In genomic region chr9:137534256-137535119, GRCh38 we compare ENCODE assay signal across 9 cellular contexts. TPM values are rescaled to one million over a fixed set of nuclear protein-coding genes. Genes with fewer than 3 reads are reported as not detected.
DNase-seq lines count a peak whose midpoint lies in the region; ATAC-seq, FAIRE-seq and TF ChIP-seq lines count a peak whose summit lies in the region.
"Had no signal": no experiment of that assay in that cellular context is flagged by ENCODE, and none has a peak within 500 bp of the region (broad histone marks: within the 10 kb centered on the region; RNA-seq: fewer than 3 reads in every experiment).

No MANE protein-coding gene starts in this region.

- CTCF ChIA-PET in WTC11 (lab: Charles Lee), result interaction anchor here (0.5 to 1.4 kb wide), 19 partner anchors 9 to 257 kb away, joined by 3 to 11 read pairs (median 3); partner anchors contain the start of genes EXD3, MRPL41, NOXA1 and PNPLA7

- H3K9me3 Mint-ChIP-seq in WTC11, result peaks cover 11% of the 10 kb centered on the region

- H3K4me1 ChIP-seq in pancreas, result peaks cover 5 to 10% (median 7%) of the 10 kb centered on the region in 3 donors
- H3K4me1 ChIP-seq: SJSA1 had no signal

- 24 to 27% methylated on average over 19 of the region's 19 CpGs for WGBS in pancreas, 2 donors

- TF ChIP-seq CTCF in C4-2B (conservative IDR thresholded peaks at IDR 0.05) (peak; percentile 94), WTC11 (IDR thresholded peaks at IDR 0.05) (no peak), foreskin fibroblast (IDR thresholded peaks at IDR 0.05; ENCODE audit: low read depth, low read length) (peak; percentile 70), pancreas (IDR thresholded peaks at IDR 0.05) (peak; percentile 41 to 60 (median 47))

- intact Hi-C loops in pancreas (cut with DNase I), result no loop called here

- FAIRE-seq in GM18507 (lab: Jason Lieb, UNC) (peak; percentile 62), pancreas (lab: Jason Lieb, UNC) (peak; percentile 20)

- H3K27me3 ChIP-seq in pancreas, result no peaks in the 10 kb centered on the region
- H3K27me3 ChIP-seq: SJSA1 had no signal

- H3K9me3 ChIP-seq in pancreas, result no peaks in the 10 kb centered on the region
- H3K9me3 ChIP-seq: SJSA1 had no signal

- H3K4me3 Mint-ChIP-seq in WTC11, result no peak overlapping the region

- H3K27ac ChIP-seq in C4-2B, result peak overlapping the region; percentile 28
- peak overlapping the region in 1 of 4 donors; percentile 26 for H3K27ac ChIP-seq in pancreas
- H3K27ac ChIP-seq: SJSA1 had no signal

- ATAC-seq in WTC11 (peak; percentile 89), pancreas (peak; percentile 90 to 99 (median 98)), HG03139 (IDR thresholded peaks at IDR 0.05; ENCODE audit: unreplicated experiment) (no peak)

- H3K27me3 Mint-ChIP-seq in WTC11 (ENCODE audit: low read depth), result peaks cover 7% of the 10 kb centered on the region; the same call in 1 of the 2 replicates

- H3K36me3 Mint-ChIP-seq in WTC11, result peaks cover 5% of the 10 kb centered on the region

- POLR2A ChIA-PET in WTC11 (lab: Charles Lee), result no interaction called here

- H3K27ac Mint-ChIP-seq in WTC11, result no peak overlapping the region

- peaks cover 0 to 2% (median 0%) of the 10 kb centered on the region in 3 donors for H3K36me3 ChIP-seq in pancreas
- H3K36me3 ChIP-seq: SJSA1 had no signal

- H3K4me3 ChIP-seq in foreskin fibroblast (ENCODE audit: low read depth in 1 of 2, low read length in 2 of 2) (no peak overlapping the region), pancreas (no peak overlapping the region)
- H3K4me3 ChIP-seq: SJSA1 had no signal

- peaks cover 6% of the 10 kb centered on the region for H3K4me1 Mint-ChIP-seq in WTC11

- peak; percentile 22 for DNase-seq in GM18507 (ENCODE audit: extremely low spot score, insufficient read length, low read depth)
- peak; percentile 26 for DNase-seq in NCI-H226
- DNase-seq in WTC11 (ENCODE audit: low spot score), result no peak
- DNase-seq in foreskin fibroblast, result peak; percentile 42 to 76
- DNase-seq in pancreas, result peak in 4 of 6 donors; percentile 49 to 62 (median 56)
- DNase-seq in T1000 (lab: John Stamatoyannopoulos, UW), result no peak

TF ChIP-seq in WTC11, 78 proteins besides CTCF, POLR2A, EP300 and RAD21 (continues in another document):
- TF ChIP-seq HMGXB4 (CRISPR knock-in tag; IDR thresholded peaks at IDR 0.05), result no peak
- TF ChIP-seq ZNF317 (CRISPR knock-in tag; IDR thresholded peaks at IDR 0.05; ENCODE audit: borderline replicate concordance, low read depth), result no peak
- TF ChIP-seq ZNF121 (CRISPR knock-in tag; IDR thresholded peaks at IDR 0.05), result no peak
- no peak for TF ChIP-seq E2F4 (CRISPR knock-in tag; IDR thresholded peaks at IDR 0.05; ENCODE audit: borderline replicate concordance, low read depth)
- TF ChIP-seq OVOL2 (CRISPR knock-in tag; IDR thresholded peaks at IDR 0.05; ENCODE audit: borderline replicate concordance), result no peak
- TF ChIP-seq ZNF263 (CRISPR knock-in tag; IDR thresholded peaks at IDR 0.05; ENCODE audit: low read depth), result peak; percentile 86; the same call in 1 of the 2 replicates
- TF ChIP-seq TEAD1 (CRISPR knock-in tag; IDR thresholded peaks at IDR 0.05), result no peak
- TF ChIP-seq JUN (CRISPR knock-in tag; IDR thresholded peaks at IDR 0.05), result no peak
- TF ChIP-seq MYBL2 (CRISPR knock-in tag; IDR thresholded peaks at IDR 0.05), result no peak
- TF ChIP-seq CDX4 (CRISPR knock-in tag; IDR thresholded peaks at IDR 0.05; ENCODE audit: borderline replicate concordance), result no peak
- no peak for TF ChIP-seq KAT7 (CRISPR knock-in tag; IDR thresholded peaks at IDR 0.05; ENCODE audit: borderline replicate concordance)
- TF ChIP-seq ZMAT4 (CRISPR knock-in tag; IDR thresholded peaks at IDR 0.05), result no peak
- no peak for TF ChIP-seq GTF2I (CRISPR knock-in tag; conservative IDR thresholded peaks at IDR 0.05)
- TF ChIP-seq ZNF219 (CRISPR knock-in tag; IDR thresholded peaks at IDR 0.05; ENCODE audit: borderline replicate concordance), result no peak
- no peak for TF ChIP-seq ZNF671 (CRISPR knock-in tag; IDR thresholded peaks at IDR 0.05)
- no peak for TF ChIP-seq AR (CRISPR knock-in tag; IDR thresholded peaks at IDR 0.05)
- TF ChIP-seq NFATC4 (CRISPR knock-in tag; IDR thresholded peaks at IDR 0.05), result no peak

RNA-seq across cellular contexts. Expression of gene PNPLA7, which starts 15.7 kb away (rescaled TPM):
- total RNA-seq in WTC11 (2021) (1.3 to 1.6 TPM (median 1.6 TPM) in 3 replicates), pancreas (10 to 100 TPM in 5 of 6 donors, 1 to 10 TPM in 1; 7.1 to 23.8 (median 17.7) TPM)
- 10 to 100 TPM; 62.8 to 71.8 TPM for polyA plus RNA-seq in pancreas

RNA-seq across cellular contexts. Expression of gene MRPL41, which starts 17.2 kb away (rescaled TPM):
- total RNA-seq in WTC11 (2021) (70.1 to 79.4 TPM (median 74.8 TPM) in 3 replicates), pancreas (10 to 100 TPM; 16.6 to 30.1 (median 19.0) TPM)
- 10 to 100 TPM; 49.6 to 74.1 TPM for polyA plus RNA-seq in pancreas

RNA-seq across cellular contexts. Expression of gene DPH7, which starts 44.2 kb away (rescaled TPM):
- total RNA-seq in WTC11 (2021) (40.3 to 43.9 TPM (median 40.5 TPM) in 3 replicates), pancreas (10 to 100 TPM; 16.7 to 27.4 (median 21.5) TPM)
- 100 to 1,000 TPM; 107 to 174 TPM for polyA plus RNA-seq in pancreas

RNA-seq across cellular contexts. Expression of gene ZMYND19, which starts 55.8 kb away (rescaled TPM):
- total RNA-seq in WTC11 (2021) (61.9 to 77.9 TPM (median 63.8 TPM) in 3 replicates), pancreas (10 to 100 TPM in 1 of 6 donors, 1 to 10 TPM in 5; 6.1 to 11.1 (median 9.1) TPM)
- 10 to 100 TPM; 18.0 to 18.6 TPM for polyA plus RNA-seq in pancreas

Comparison
In these comparisons a context has a peak if more than half of its experiments do, and no peak if none do; other contexts are left out.
1. DNase-seq: peak in GM18507 (single experiment), NCI-H226 (single experiment), foreskin fibroblast (2 of 2) and pancreas (4 of 6); none in WTC11 (single experiment) and T1000 (single experiment).